In the genomic region with DNA sequence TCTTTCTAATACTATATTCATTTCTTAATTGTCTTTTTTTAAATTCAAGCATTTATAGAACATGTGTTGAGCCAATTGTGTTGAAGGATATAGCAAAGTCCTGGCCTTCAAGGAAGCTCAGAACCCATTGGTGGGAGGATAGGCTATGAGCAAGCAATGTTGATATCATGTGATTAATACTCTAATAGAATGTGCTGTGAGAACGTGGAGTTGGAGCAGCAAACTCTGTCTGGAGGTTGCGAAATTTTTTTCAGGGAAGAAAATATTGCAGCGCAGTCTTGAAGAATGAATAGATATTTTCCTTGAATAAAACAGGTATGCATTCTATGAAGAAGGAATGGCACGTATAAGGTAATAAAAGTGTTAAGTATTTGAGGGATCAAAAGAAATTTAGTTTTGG, we compare ENCODE assay signal across 20 cellular contexts.
"Had no signal": no experiment of that assay in that cellular context is flagged by ENCODE, and none has a peak within 500 bp of the region (broad histone marks: within the 10 kb centered on the region; RNA-seq: fewer than 3 reads in every experiment).

No MANE protein-coding gene starts in this region.

- H3K4me3 ChIP-seq: esophagus squamous epithelium, gastroesophageal sphincter, heart left ventricle, hepatocyte, left lung, lower lobe of right lung, mucosa of descending colon had no signal

- H3K27me3 ChIP-seq: esophagus squamous epithelium, foreskin keratinocyte, gastroesophageal sphincter, hepatocyte, left lung had no signal

- H3K36me3 ChIP-seq: esophagus squamous epithelium, gastroesophageal sphincter, heart left ventricle, left lung, lower lobe of right lung had no signal

- H3K9me3 ChIP-seq: esophagus squamous epithelium, lower lobe of right lung, mucosa of descending colon had no signal

- H3K27ac ChIP-seq: epithelial cell of prostate, esophagus squamous epithelium, foreskin keratinocyte, gastroesophageal sphincter, heart left ventricle, hepatocyte, left lung, lower lobe of right lung had no signal

- H3K4me1 ChIP-seq: esophagus squamous epithelium, foreskin keratinocyte, gastroesophageal sphincter, heart left ventricle, left lung, lower lobe of right lung had no signal

- DNase-seq: cortex of kidney; effector CD8-positive, alpha-beta T cell; effector memory CD8-positive, alpha-beta T cell; endodermal cell; esophagus squamous epithelium; foreskin keratinocyte; heart left ventricle; hypothalamus; immature natural killer cell; left cardiac atrium; left lung; left ventricle myocardium superior; lower lobe of right lung; mesenchymal stem cell; mucosa of descending colon; naive B cell had no signal

- ATAC-seq: effector memory CD8-positive, alpha-beta T cell; esophagus mucosa; foreskin keratinocyte; gastroesophageal sphincter; heart left ventricle; left cardiac atrium; left lung; left ventricle myocardium superior; lower lobe of right lung; mucosa of descending colon had no signal

- H3K4me2 ChIP-seq: hepatocyte had no signal

- H2AFZ ChIP-seq: hepatocyte had no signal

- H3K79me2 ChIP-seq: hepatocyte had no signal
